ENCODE assay signal across 28 cellular contexts in the genomic region with DNA sequence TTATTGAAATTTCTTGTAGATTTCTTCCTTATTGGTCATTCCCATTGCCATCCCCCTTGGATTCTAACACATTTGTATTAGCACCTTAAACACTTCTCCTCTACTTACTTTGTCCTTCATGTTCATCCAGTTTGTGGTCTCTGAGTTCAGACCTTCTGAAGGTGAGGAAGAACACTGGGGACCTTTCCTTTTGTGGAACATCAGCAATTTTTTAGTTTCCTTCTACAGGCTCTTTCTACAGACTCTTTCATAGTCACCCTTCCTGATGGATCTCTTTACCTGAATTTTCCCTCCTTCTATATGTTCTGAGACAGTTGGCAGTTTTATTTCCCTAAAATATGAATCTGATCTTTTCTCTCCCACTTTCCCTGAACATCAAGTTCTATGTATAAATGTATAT.
"Had no signal": no experiment of that assay in that cellular context is flagged by ENCODE, and none has a peak within 500 bp of the region (broad histone marks: within the 10 kb centered on the region; RNA-seq: fewer than 3 reads in every experiment).

No MANE protein-coding gene starts in this region.

- H3K27me3 ChIP-seq: colonic mucosa, esophagus muscularis mucosa, esophagus squamous epithelium, foreskin keratinocyte, gastrocnemius medialis, gastroesophageal sphincter, heart left ventricle, heart right ventricle had no signal

- H3K36me3 ChIP-seq: colonic mucosa, esophagus muscularis mucosa, esophagus squamous epithelium, gastrocnemius medialis, gastroesophageal sphincter, heart left ventricle, heart right ventricle had no signal

- ATAC-seq: effector memory CD8-positive, alpha-beta T cell; esophagus mucosa; foreskin keratinocyte; gastrocnemius medialis; gastroesophageal sphincter; heart left ventricle; heart right ventricle had no signal

- FAIRE-seq: colon, endometrium, endothelial cell of umbilical vein, frontal cortex had no signal

- DNase-seq: colonic mucosa; cortex of kidney; dermis blood vessel endothelial cell; dorsolateral prefrontal cortex; effector CD4-positive, alpha-beta T cell; effector CD8-positive, alpha-beta T cell; effector memory CD4-positive, alpha-beta T cell; effector memory CD8-positive, alpha-beta T cell; endodermal cell; erythroblast; esophagus squamous epithelium; foreskin fibroblast; foreskin keratinocyte; foreskin melanocyte; gastrocnemius medialis; glutamatergic neuron; head of caudate nucleus; heart left ventricle; heart right ventricle had no signal

- H3K4me3 ChIP-seq: colonic mucosa, coronary artery, dorsolateral prefrontal cortex, esophagus muscularis mucosa, esophagus squamous epithelium, gastrocnemius medialis, gastroesophageal sphincter, heart left ventricle, heart right ventricle had no signal

- H3K27ac ChIP-seq: colonic mucosa, coronary artery, dorsolateral prefrontal cortex, epithelial cell of prostate, esophagus muscularis mucosa, esophagus squamous epithelium, foreskin keratinocyte, gastrocnemius medialis, gastroesophageal sphincter had no signal

- H3K4me1 ChIP-seq: colonic mucosa had no signal

- H3K9me3 ChIP-seq: colonic mucosa, esophagus muscularis mucosa, esophagus squamous epithelium, gastrocnemius medialis, gastroesophageal sphincter, heart left ventricle, heart right ventricle had no signal
